ENCODE assay signal across 1 cellular context in genomic region chr1:3036646-3037280, GRCh38.
TF ChIP-seq lines count a peak whose summit lies in the region.

No MANE protein-coding gene starts in this region.

TF ChIP-seq in GM23338, 12 proteins besides CTCF, POLR2A, EP300 and RAD21 (continued from another document):
- TF ChIP-seq ZNF462 (CRISPR knock-in tag; IDR thresholded peaks at IDR 0.05) (no peak), ZNF114 (CRISPR knock-in tag; IDR thresholded peaks at IDR 0.05) (no peak), ZNF331 (CRISPR knock-in tag; IDR thresholded peaks at IDR 0.05; ENCODE audit: low read depth) (no peak)
